9 cellular contexts compared by ENCODE assay signal in genomic region chr4:122632396-122633143, GRCh38. TPM values are rescaled to one million over a fixed set of nuclear protein-coding genes. Genes with fewer than 3 reads are reported as not detected.
DNase-seq lines count a peak whose midpoint lies in the region; ATAC-seq and TF ChIP-seq lines count a peak whose summit lies in the region.
"Had no signal": no experiment of that assay in that cellular context is flagged by ENCODE, and none has a peak within 500 bp of the region (broad histone marks: within the 10 kb centered on the region; RNA-seq: fewer than 3 reads in every experiment).

No MANE protein-coding gene starts in this region.

- H3K27me3 ChIP-seq in right atrium auricular region = no peaks in the 10 kb centered on the region

- no peaks in the 10 kb centered on the region for H3K4me1 ChIP-seq in right atrium auricular region

- ATAC-seq in GM18520 (IDR thresholded peaks at IDR 0.05; ENCODE audit: unreplicated experiment) (peak; percentile 74), GM21515 (IDR thresholded peaks at IDR 0.05; ENCODE audit: unreplicated experiment) (peak; percentile 68), HG03457 (IDR thresholded peaks at IDR 0.05; ENCODE audit: unreplicated experiment) (peak; percentile 88), GM21737 (IDR thresholded peaks at IDR 0.05; ENCODE audit: unreplicated experiment) (no peak)
- ATAC-seq: HepG2 had no signal

- no peak overlapping the region for H3K4me3 ChIP-seq in fibroblast of the aortic adventitia (ENCODE audit: low read depth, low read length)
- no peak overlapping the region for H3K4me3 ChIP-seq in right atrium auricular region

- DNase-seq in fibroblast of the aortic adventitia (ENCODE audit: low read depth) = peak; percentile 54
- no peak for DNase-seq in right atrium auricular region (ENCODE audit: low spot score)
- DNase-seq in midbrain (lab: John Stamatoyannopoulos, UW) = no peak
- DNase-seq in cerebellum (ENCODE audit: low spot score) = no peak

- no peaks in the 10 kb centered on the region for H3K9me3 ChIP-seq in right atrium auricular region

- H3K36me3 ChIP-seq in right atrium auricular region = no peaks in the 10 kb centered on the region

- TF ChIP-seq CTCF in fibroblast of the aortic adventitia (IDR thresholded peaks at IDR 0.05; ENCODE audit: insufficient read depth, low read length) (no peak), right atrium auricular region (IDR thresholded peaks at IDR 0.05) (no peak)

- H3K27ac ChIP-seq in right atrium auricular region = no peak overlapping the region

RNA-seq across cellular contexts. Expression of gene IL21, which starts 11.7 kb away (rescaled TPM):
- not detected in 2 replicates for total RNA-seq in fibroblast of the aortic adventitia (ENCODE audit: low replicate concordance)
- not detected for total RNA-seq in right atrium auricular region
- not detected for total RNA-seq in cerebellum
- total RNA-seq: HepG2 had no signal
